ENCODE assay signal across 8 cellular contexts in genomic region chr22:32803020-32803758, GRCh38. TPM values are rescaled to one million over a fixed set of nuclear protein-coding genes. Genes with fewer than 3 reads are reported as not detected.
A peak's percentile ranks its signal among the peaks of the same experiment; 100 is the strongest.
DNase-seq lines count a peak whose midpoint lies in the region; ATAC-seq and TF ChIP-seq lines count a peak whose summit lies in the region.

No MANE protein-coding gene starts in this region.

- peaks cover 0 to 4% (median 0%) of the 10 kb centered on the region in 6 donors for H3K36me3 ChIP-seq in spleen

- peak overlapping the region; percentile 53 for H3K27ac ChIP-seq in layer of hippocampus (ENCODE audit: low read depth, low read length)
- peak overlapping the region in 7 of 8 donors; percentile 36 to 90 (median 84) for H3K27ac ChIP-seq in spleen

- peak overlapping the region; percentile 55 to 70 for H3K4me3 ChIP-seq in cardiac fibroblast (replicated peaks in 1 of 2; ENCODE audit: low read depth in 2 of 2, low read length in 2 of 2)
- H3K4me3 ChIP-seq in spleen: peak overlapping the region; percentile 52 to 92 (median 67)

- H3K27me3 Mint-ChIP-seq in HFFc6 (ENCODE audit: insufficient read depth): peaks cover 8% of the 10 kb centered on the region
- H3K27me3 Mint-ChIP-seq in activated T-helper 2 cell treated with anti-CD3 and anti-CD28 coated beads, Interferon-gamma antibody, Interleukin-2, Interleukin-4, amounts not matched to agents 10 μg/mL and 5 μg/mL and 100 μg/mL, durations not matched to agents 14 hours and 24 hours and 36 hours (ENCODE audit: low read depth): peaks cover 47% of the 10 kb centered on the region

- WGBS in spleen, 5 donors: 37 to 57% (median 45%) methylated on average over 9 of the region's 9 CpGs

- no peak for TF ChIP-seq POLR2A in spleen (IDR thresholded peaks at IDR 0.05)

- no peak for TF ChIP-seq CTCF in HFFc6 (IDR thresholded peaks at IDR 0.05)
- no peak for TF ChIP-seq CTCF in cardiac fibroblast (IDR thresholded peaks at IDR 0.05; ENCODE audit: low read depth, low read length)
- TF ChIP-seq CTCF in spleen (IDR thresholded peaks at IDR 0.05 in 8 of 11, conservative IDR thresholded peaks at IDR 0.05 in 3 of 11): no peak

- H3K4me3 Mint-ChIP-seq in HFFc6: peak overlapping the region; percentile 100
- H3K4me3 Mint-ChIP-seq in activated T-helper 2 cell treated with anti-CD3 and anti-CD28 coated beads, Interferon-gamma antibody, Interleukin-2, Interleukin-4, amounts not matched to agents 10 μg/mL and 5 μg/mL and 100 μg/mL, durations not matched to agents 14 hours and 24 hours and 36 hours (ENCODE audit: low read depth): no peak overlapping the region

- peaks cover 74% of the 10 kb centered on the region for H3K4me1 Mint-ChIP-seq in HFFc6 (ENCODE audit: low read depth)
- H3K4me1 Mint-ChIP-seq in activated T-helper 2 cell treated with anti-CD3 and anti-CD28 coated beads, Interferon-gamma antibody, Interleukin-2, Interleukin-4, amounts not matched to agents 10 μg/mL and 5 μg/mL and 100 μg/mL, durations not matched to agents 14 hours and 24 hours and 36 hours (ENCODE audit: low read depth): peaks cover 3% of the 10 kb centered on the region

- no peaks in the 10 kb centered on the region for H3K9me3 ChIP-seq in spleen

- H3K27me3 ChIP-seq in layer of hippocampus (ENCODE audit: control insufficient read depth, insufficient read depth, low read length) (no peaks in the 10 kb centered on the region), spleen (replicated peaks in 1 of 7) (peaks cover 0 to 66% (median 13%) of the 10 kb centered on the region in 7 donors)

- DNase-seq in HFFc6 (peak; percentile 79), cardiac fibroblast (ENCODE audit: low read depth in 2 of 2) (peak in 1 of 2 donors; percentile 49), spleen (no peak)
- DNase-seq in activated T-helper 2 cell treated with anti-CD3 and anti-CD28 coated beads, Interferon-gamma antibody, Interleukin-2, Interleukin-4, amounts not matched to agents 10 μg/mL and 5 μg/mL and 100 μg/mL, durations not matched to agents 14 hours and 24 hours and 36 hours (ENCODE audit: low spot score): no peak

- intact Hi-C loops in spleen (cut with DNase I; ENCODE audit: low total_unique reads): loop anchor here (10.0 kb wide), 1 partner anchor 192 kb away; no protein-coding TSS in a partner anchor
- intact Hi-C loops in activated T-helper 2 cell treated with anti-CD3 and anti-CD28 coated beads, Interferon-gamma antibody, Interleukin-2, Interleukin-4, amounts not matched to agents 10 μg/mL and 5 μg/mL and 100 μg/mL, durations not matched to agents 14 hours and 24 hours and 36 hours (cut with micrococcal nuclease): no loop called here

- H3K4me1 ChIP-seq in spleen: peaks cover 0 to 54% (median 24%) of the 10 kb centered on the region in 6 donors

- H3K9me3 Mint-ChIP-seq in HFFc6: no peaks in the 10 kb centered on the region
- no peaks in the 10 kb centered on the region for H3K9me3 Mint-ChIP-seq in activated T-helper 2 cell treated with anti-CD3 and anti-CD28 coated beads, Interferon-gamma antibody, Interleukin-2, Interleukin-4, amounts not matched to agents 10 μg/mL and 5 μg/mL and 100 μg/mL, durations not matched to agents 14 hours and 24 hours and 36 hours

- no peak for ATAC-seq in GM21717 (IDR thresholded peaks at IDR 0.05; ENCODE audit: unreplicated experiment)
- ATAC-seq in GM18517 (IDR thresholded peaks at IDR 0.05; ENCODE audit: unreplicated experiment): no peak
- ATAC-seq in HG03159 (IDR thresholded peaks at IDR 0.05; ENCODE audit: unreplicated experiment): no peak

- H3K27ac Mint-ChIP-seq in HFFc6: peak overlapping the region; percentile 91
- no peak overlapping the region for H3K27ac Mint-ChIP-seq in activated T-helper 2 cell treated with anti-CD3 and anti-CD28 coated beads, Interferon-gamma antibody, Interleukin-2, Interleukin-4, amounts not matched to agents 10 μg/mL and 5 μg/mL and 100 μg/mL, durations not matched to agents 14 hours and 24 hours and 36 hours

- peaks cover 16% of the 10 kb centered on the region for H3K36me3 Mint-ChIP-seq in HFFc6 (ENCODE audit: low read depth)
- H3K36me3 Mint-ChIP-seq in activated T-helper 2 cell treated with anti-CD3 and anti-CD28 coated beads, Interferon-gamma antibody, Interleukin-2, Interleukin-4, amounts not matched to agents 10 μg/mL and 5 μg/mL and 100 μg/mL, durations not matched to agents 14 hours and 24 hours and 36 hours (ENCODE audit: low read depth): no peaks in the 10 kb centered on the region

RNA-seq across cellular contexts. Expression of gene TIMP3, which starts 1.7 kb away (rescaled TPM):
- 100 to 1,000 TPM; 303 to 525 (median 354) TPM for total RNA-seq in HFFc6 (2021; fragmentation: NEBNext Ultra II Directional; extraction: Animal tissue kit (Norgen Biotek cat#: 25700))
- total RNA-seq in spleen: 100 to 1,000 TPM; 171 to 689 (median 516) TPM
- polyA plus RNA-seq in spleen: 100 to 1,000 TPM in 1 of 3 donors, 10 to 100 TPM in 2; 19.7 to 104 (median 48.1) TPM
- total RNA-seq in activated T-helper 2 cell treated with anti-CD3 and anti-CD28 coated beads, Interferon-gamma antibody, Interleukin-2, Interleukin-4, amounts not matched to agents 10 μg/mL and 5 μg/mL and 100 μg/mL, durations not matched to agents 14 hours and 24 hours and 36 hours: 0.05 TPM in 1 of 2 replicates, not detected in the other

Comparison
In these comparisons a context has a peak if more than half of its experiments do, and no peak if none do; other contexts are left out.
1. RNA of gene TIMP3, which starts 1.7 kb away (total RNA-seq): 171 to 689 TPM in spleen and 303 to 525 TPM in HFFc6; 0.05 TPM in activated T-helper 2 cell treated with anti-CD3 and anti-CD28 coated beads, Interferon-gamma antibody, Interleukin-2, Interleukin-4, amounts not matched to agents 10 μg/mL and 5 μg/mL and 100 μg/mL, durations not matched to agents 14 hours and 24 hours and 36 hours; every median in the first group is over 100 times any median in the second.